In genomic region chr17:64494121-64494520, GRCh38 we compare ENCODE assay signal across 10 cellular contexts. TPM values are rescaled to one million over a fixed set of nuclear protein-coding genes. Genes with fewer than 3 reads are reported as not detected.
DNase-seq lines count a peak whose midpoint lies in the region; ATAC-seq and TF ChIP-seq lines count a peak whose summit lies in the region.
"Had no signal": no experiment of that assay in that cellular context is flagged by ENCODE, and none has a peak within 500 bp of the region (broad histone marks: within the 10 kb centered on the region; RNA-seq: fewer than 3 reads in every experiment).

No MANE protein-coding gene starts in this region.

- peaks cover 18% of the 10 kb centered on the region for H4K20me1 ChIP-seq in PC-9 (ENCODE audit: insufficient read depth)

- TF ChIP-seq CTCF in PC-9 (conservative IDR thresholded peaks at IDR 0.05) (no peak), natural killer cell (IDR thresholded peaks at IDR 0.05) (no peak)

- no peaks in the 10 kb centered on the region for H3K27me3 Mint-ChIP-seq in activated CD4-positive, alpha-beta T cell treated with anti-CD3 and anti-CD28 coated beads, Interleukin-2, amount 10 ng/mL, durations not matched to agents 24 days and 14 days
- H3K27me3 Mint-ChIP-seq in natural killer cell (ENCODE audit: low read depth in 2 of 2): no peaks in the 10 kb centered on the region

- H3K27ac Mint-ChIP-seq in activated CD4-positive, alpha-beta T cell treated with anti-CD3 and anti-CD28 coated beads, Interleukin-2, amount 10 ng/mL, durations not matched to agents 24 days and 14 days: no peak overlapping the region
- H3K27ac Mint-ChIP-seq in natural killer cell: peak overlapping the region in 1 of 2 donors; percentile 30

- no peak for ATAC-seq in natural killer cell

- peaks cover 43% of the 10 kb centered on the region for H3K4me1 Mint-ChIP-seq in activated CD4-positive, alpha-beta T cell treated with anti-CD3 and anti-CD28 coated beads, Interleukin-2, amount 10 ng/mL, durations not matched to agents 24 days and 14 days
- peaks cover 41 to 45% of the 10 kb centered on the region in 2 donors for H3K4me1 Mint-ChIP-seq in natural killer cell

- no peak overlapping the region; the same call in 1 of the 2 replicates for H3K4me3 ChIP-seq in PC-9

- H3K27ac ChIP-seq in PC-9: no peak overlapping the region

- H3F3A ChIP-seq in PC-9 (ENCODE audit: insufficient read depth, low read depth): peaks cover 36% of the 10 kb centered on the region

- intact Hi-C loops in activated CD4-positive, alpha-beta T cell treated with anti-CD3 and anti-CD28 coated beads, Interleukin-2, amount 10 ng/mL, durations not matched to agents 24 days and 14 days (cut with micrococcal nuclease): loop anchor here (5.0 kb wide), 2 partner anchors 172 to 187 kb away; no protein-coding TSS in a partner anchor
- intact Hi-C loops in PC-9 (cut with micrococcal nuclease; ENCODE audit: unreplicated experiment) (no loop called here), natural killer cell (cut with micrococcal nuclease) (loop anchor here (5.0 kb wide), 1 partner anchor 172 kb away; no protein-coding TSS in a partner anchor)

- CTCF ChIA-PET in PC-9 (lab: Charles Lee): interaction anchor here (0.6 kb wide), 1 partner anchor 92 kb away, joined by 3 read pairs; no protein-coding TSS in a partner anchor

- no TSS peak for BruUV-seq in PC-9 (replicated peaks; lab: Mats Ljungman, UMichigan)

- peaks cover 28% of the 10 kb centered on the region for H3K79me2 ChIP-seq in PC-9 (ENCODE audit: low read depth)

- DNase-seq in activated CD4-positive, alpha-beta T cell treated with anti-CD3 and anti-CD28 coated beads, Interleukin-2, amount 10 ng/mL, durations not matched to agents 24 days and 14 days: no peak
- DNase-seq in activated CD4-positive, alpha-beta T cell treated with anti-CD3 and anti-CD28 coated beads, Interleukin-2, amount 50 U/mL, for 4 hours: no peak
- DNase-seq in PC-9: no peak
- no peak for DNase-seq in natural killer cell
- no peak for DNase-seq in DMS79 treated with DMSO at 0.1 percent for 48 hours (lab: John Stamatoyannopoulos, UW)
- DNase-seq in NCI-H2081 treated with DMSO at 0.1 percent for 48 hours (lab: John Stamatoyannopoulos, UW): no peak
- DNase-seq: NCI-H187; stimulated activated CD8-positive, alpha-beta memory T cell treated with anti-CD3 and anti-CD28 coated beads, Interleukin-4, amount 100 ng/mL, for 48 hours; T-helper 9 cell had no signal

- H2AFZ ChIP-seq in PC-9: no peak overlapping the region

- H3K9me3 Mint-ChIP-seq in activated CD4-positive, alpha-beta T cell treated with anti-CD3 and anti-CD28 coated beads, Interleukin-2, amount 10 ng/mL, durations not matched to agents 24 days and 14 days: no peaks in the 10 kb centered on the region
- H3K9me3 Mint-ChIP-seq in natural killer cell: no peaks in the 10 kb centered on the region

- H3K27me3 ChIP-seq in PC-9 (ENCODE audit: insufficient read depth, low read depth): no peaks in the 10 kb centered on the region

- peaks cover 52% of the 10 kb centered on the region for H3K36me3 Mint-ChIP-seq in activated CD4-positive, alpha-beta T cell treated with anti-CD3 and anti-CD28 coated beads, Interleukin-2, amount 10 ng/mL, durations not matched to agents 24 days and 14 days (ENCODE audit: low read depth)
- H3K36me3 Mint-ChIP-seq in natural killer cell: peaks cover 11% of the 10 kb centered on the region

- no peaks in the 10 kb centered on the region for H3K9me3 ChIP-seq in PC-9 (ENCODE audit: insufficient read depth, low read depth)

- no peaks in the 10 kb centered on the region for H3K9me2 ChIP-seq in PC-9 (ENCODE audit: insufficient read depth)

- H3K4me1 ChIP-seq in PC-9 (replicated peaks; ENCODE audit: insufficient read depth): peaks cover 42% of the 10 kb centered on the region

- peaks cover 41% of the 10 kb centered on the region; the same call in 1 of the 2 replicates for H3K36me3 ChIP-seq in PC-9 (ENCODE audit: low read depth)

- H3K4me3 Mint-ChIP-seq in activated CD4-positive, alpha-beta T cell treated with anti-CD3 and anti-CD28 coated beads, Interleukin-2, amount 10 ng/mL, durations not matched to agents 24 days and 14 days: peak overlapping the region; percentile 74
- peak overlapping the region; percentile 69 for H3K4me3 Mint-ChIP-seq in natural killer cell

- H3K4me2 ChIP-seq in PC-9: peak overlapping the region; percentile 98

- POLR2A ChIA-PET in PC-9 (lab: Charles Lee; ENCODE audit: unreplicated experiment): no interaction called here

RNA-seq across cellular contexts. Expression of gene POLG2, which starts 2.7 kb away (rescaled TPM):
- total RNA-seq in activated CD4-positive, alpha-beta T cell treated with anti-CD3 and anti-CD28 coated beads, Interleukin-2, amount 10 ng/mL, durations not matched to agents 24 days and 14 days: 36.3 and 37.1 TPM in 2 replicates
- total RNA-seq in PC-9 (2021) (23.3 and 32.7 TPM in 2 replicates), natural killer cell (10 to 100 TPM; 34.7 to 65.3 (median 41.2) TPM)

RNA-seq across cellular contexts. Expression of gene DDX5, which starts 12.0 kb away (rescaled TPM):
- 844 and 861 TPM in 2 replicates for total RNA-seq in activated CD4-positive, alpha-beta T cell treated with anti-CD3 and anti-CD28 coated beads, Interleukin-2, amount 10 ng/mL, durations not matched to agents 24 days and 14 days
- total RNA-seq in PC-9 (2021) (375 and 402 TPM in 2 replicates), natural killer cell (1,000 to 10,000 TPM; 2,956 to 3,334 (median 3,276) TPM)

RNA-seq across cellular contexts. Expression of gene CEP95, which starts 12.7 kb away (rescaled TPM):
- total RNA-seq in activated CD4-positive, alpha-beta T cell treated with anti-CD3 and anti-CD28 coated beads, Interleukin-2, amount 10 ng/mL, durations not matched to agents 24 days and 14 days: 42.9 and 48.3 TPM in 2 replicates
- total RNA-seq in PC-9 (2021) (56.0 and 57.2 TPM in 2 replicates), natural killer cell (100 to 1,000 TPM; 152 to 187 (median 186) TPM)

RNA-seq across cellular contexts. Expression of gene MILR1, which starts 45.2 kb away (rescaled TPM):
- total RNA-seq in activated CD4-positive, alpha-beta T cell treated with anti-CD3 and anti-CD28 coated beads, Interleukin-2, amount 10 ng/mL, durations not matched to agents 24 days and 14 days: 0.28 TPM in 1 of 2 replicates, not detected in the other
- total RNA-seq in PC-9 (2021) (22.9 and 25.6 TPM in 2 replicates), natural killer cell (10 to 100 TPM in 1 of 3 donors, 1 to 10 TPM in 2; 2.2 to 12.0 (median 3.3) TPM)
- total RNA-seq: A673 had no signal
